Comparison of ENCODE assay signal across 20 cellular contexts in genomic region chr10:16681525-16681924, GRCh38.
DNase-seq lines count a peak whose midpoint lies in the region; ATAC-seq, FAIRE-seq and TF ChIP-seq lines count a peak whose summit lies in the region.
"Had no signal": no experiment of that assay in that cellular context is flagged by ENCODE, and none has a peak within 500 bp of the region (broad histone marks: within the 10 kb centered on the region; RNA-seq: fewer than 3 reads in every experiment).

No MANE protein-coding gene starts in this region.

- peak; percentile 13 for DNase-seq in activated CD8-positive, alpha-beta T cell treated with anti-CD3 and anti-CD28 coated beads for 36 hours
- DNase-seq in activated CD8-positive, alpha-beta T cell treated with anti-CD3 and anti-CD28 coated beads, Interleukin-2, amount 10 ng/mL, durations not matched to agents 7 days and 5 days = no peak
- DNase-seq in iris pigment epithelial cell (ENCODE audit: low read depth) (peak; percentile 9), HTR-8/SVneo (ENCODE audit: insufficient read length, low spot score) (no peak)
- DNase-seq: CD8-positive, alpha-beta T cell; COR-L47; DMS153; DMS79 treated with DMSO at 0.1 percent for 48 hours; EL; HCEC 1CT had no signal

- H3K4me3 Mint-ChIP-seq in activated CD8-positive, alpha-beta T cell treated with anti-CD3 and anti-CD28 coated beads for 36 hours = no peak overlapping the region
- no peak overlapping the region for H3K4me3 Mint-ChIP-seq in activated CD8-positive, alpha-beta T cell treated with anti-CD3 and anti-CD28 coated beads, Interleukin-2, amount 10 ng/mL, durations not matched to agents 7 days and 5 days
- no peak overlapping the region for H3K4me3 Mint-ChIP-seq in activated T-helper 17 cell treated with anti-CD3 and anti-CD28 coated beads, Interleukin-2, amount 50 U/mL, for 72 hours
- H3K4me3 Mint-ChIP-seq: CD14-positive monocyte; CD8-positive, alpha-beta T cell had no signal

- no peak overlapping the region for H3K27ac Mint-ChIP-seq in activated CD8-positive, alpha-beta T cell treated with anti-CD3 and anti-CD28 coated beads for 36 hours
- no peak overlapping the region for H3K27ac Mint-ChIP-seq in activated CD8-positive, alpha-beta T cell treated with anti-CD3 and anti-CD28 coated beads, Interleukin-2, amount 10 ng/mL, durations not matched to agents 7 days and 5 days
- no peak overlapping the region for H3K27ac Mint-ChIP-seq in activated T-helper 17 cell treated with anti-CD3 and anti-CD28 coated beads, Interleukin-2, amount 50 U/mL, for 72 hours
- H3K27ac Mint-ChIP-seq: CD14-positive monocyte; CD8-positive, alpha-beta T cell had no signal

- intact Hi-C loops in activated CD8-positive, alpha-beta T cell treated with anti-CD3 and anti-CD28 coated beads for 36 hours (cut with micrococcal nuclease) = no loop called here

- TF ChIP-seq CTCF in activated CD8-positive, alpha-beta T cell treated with anti-CD3 and anti-CD28 coated beads for 36 hours (IDR thresholded peaks at IDR 0.05) = no peak

- no peaks in the 10 kb centered on the region for H3K9me3 Mint-ChIP-seq in activated CD8-positive, alpha-beta T cell treated with anti-CD3 and anti-CD28 coated beads for 36 hours
- peaks cover 3% of the 10 kb centered on the region for H3K9me3 Mint-ChIP-seq in activated CD8-positive, alpha-beta T cell treated with anti-CD3 and anti-CD28 coated beads, Interleukin-2, amount 10 ng/mL, durations not matched to agents 7 days and 5 days (ENCODE audit: insufficient read depth)
- no peaks in the 10 kb centered on the region for H3K9me3 Mint-ChIP-seq in activated T-helper 17 cell treated with anti-CD3 and anti-CD28 coated beads, Interleukin-2, amount 50 U/mL, for 72 hours

- ATAC-seq in activated CD8-positive, alpha-beta T cell treated with anti-CD3 and anti-CD28 coated beads for 36 hours = no peak
- no peak for ATAC-seq in activated CD8-positive, alpha-beta T cell treated with anti-CD3 and anti-CD28 coated beads, Interleukin-2, amount 10 ng/mL, durations not matched to agents 7 days and 5 days
- ATAC-seq in activated T-helper 17 cell treated with anti-CD3 and anti-CD28 coated beads, Interleukin-2, amount 50 U/mL, for 72 hours (replicated peaks) = peak; percentile 65
- no peak for ATAC-seq in GM21528 (IDR thresholded peaks at IDR 0.05; ENCODE audit: low FRiP score, unreplicated experiment)
- no peak for ATAC-seq in GM19395 (IDR thresholded peaks at IDR 0.05; ENCODE audit: unreplicated experiment)
- ATAC-seq: CD8-positive, alpha-beta T cell; K562 had no signal

- H3K27me3 Mint-ChIP-seq in activated CD8-positive, alpha-beta T cell treated with anti-CD3 and anti-CD28 coated beads for 36 hours = no peaks in the 10 kb centered on the region
- no peaks in the 10 kb centered on the region for H3K27me3 Mint-ChIP-seq in activated CD8-positive, alpha-beta T cell treated with anti-CD3 and anti-CD28 coated beads, Interleukin-2, amount 10 ng/mL, durations not matched to agents 7 days and 5 days (ENCODE audit: low read depth)
- no peaks in the 10 kb centered on the region for H3K27me3 Mint-ChIP-seq in activated T-helper 17 cell treated with anti-CD3 and anti-CD28 coated beads, Interleukin-2, amount 50 U/mL, for 72 hours

- POLR2A ChIA-PET in activated CD8-positive, alpha-beta T cell treated with anti-CD3 and anti-CD28 coated beads for 36 hours (lab: Charles Lee) = no interaction called here
- POLR2A ChIA-PET in activated CD8-positive, alpha-beta T cell treated with anti-CD3 and anti-CD28 coated beads, Interleukin-2, amount 10 ng/mL, durations not matched to agents 7 days and 5 days (lab: Charles Lee) = no interaction called here

- CTCF ChIA-PET in activated CD8-positive, alpha-beta T cell treated with anti-CD3 and anti-CD28 coated beads for 36 hours (lab: Charles Lee) = no interaction called here
- CTCF ChIA-PET in activated CD8-positive, alpha-beta T cell treated with anti-CD3 and anti-CD28 coated beads, Interleukin-2, amount 10 ng/mL, durations not matched to agents 7 days and 5 days (lab: Charles Lee) = no interaction called here

- H3K4me1 Mint-ChIP-seq in activated CD8-positive, alpha-beta T cell treated with anti-CD3 and anti-CD28 coated beads for 36 hours (ENCODE audit: low read depth) = no peaks in the 10 kb centered on the region
- no peaks in the 10 kb centered on the region for H3K4me1 Mint-ChIP-seq in activated CD8-positive, alpha-beta T cell treated with anti-CD3 and anti-CD28 coated beads, Interleukin-2, amount 10 ng/mL, durations not matched to agents 7 days and 5 days (ENCODE audit: low read depth)
- peaks cover 6% of the 10 kb centered on the region for H3K4me1 Mint-ChIP-seq in activated T-helper 17 cell treated with anti-CD3 and anti-CD28 coated beads, Interleukin-2, amount 50 U/mL, for 72 hours
- H3K4me1 Mint-ChIP-seq: CD14-positive monocyte had no signal

- FAIRE-seq in HTR-8/SVneo (lab: Jason Lieb, UNC) = no peak
- FAIRE-seq: A204.1, D721Med, G401.6, GM12891, GM19239, K562 had no signal

- peaks cover 34% of the 10 kb centered on the region for H3K36me3 Mint-ChIP-seq in activated CD8-positive, alpha-beta T cell treated with anti-CD3 and anti-CD28 coated beads for 36 hours (ENCODE audit: low read depth)
- peaks cover 9% of the 10 kb centered on the region for H3K36me3 Mint-ChIP-seq in activated CD8-positive, alpha-beta T cell treated with anti-CD3 and anti-CD28 coated beads, Interleukin-2, amount 10 ng/mL, durations not matched to agents 7 days and 5 days (ENCODE audit: low read depth)
- peaks cover 40% of the 10 kb centered on the region for H3K36me3 Mint-ChIP-seq in activated T-helper 17 cell treated with anti-CD3 and anti-CD28 coated beads, Interleukin-2, amount 50 U/mL, for 72 hours (ENCODE audit: low read depth)

Comparison
In these comparisons a context has a peak if more than half of its experiments do, and no peak if none do; other contexts are left out.
1. DNase-seq: peak in activated CD8-positive, alpha-beta T cell treated with anti-CD3 and anti-CD28 coated beads for 36 hours (single experiment) and iris pigment epithelial cell (single experiment); none in activated CD8-positive, alpha-beta T cell treated with anti-CD3 and anti-CD28 coated beads, Interleukin-2, amount 10 ng/mL, durations not matched to agents 7 days and 5 days (single experiment) and HTR-8/SVneo (single experiment).